Comparison of ENCODE assay signal across 14 cellular contexts in the genomic region with DNA sequence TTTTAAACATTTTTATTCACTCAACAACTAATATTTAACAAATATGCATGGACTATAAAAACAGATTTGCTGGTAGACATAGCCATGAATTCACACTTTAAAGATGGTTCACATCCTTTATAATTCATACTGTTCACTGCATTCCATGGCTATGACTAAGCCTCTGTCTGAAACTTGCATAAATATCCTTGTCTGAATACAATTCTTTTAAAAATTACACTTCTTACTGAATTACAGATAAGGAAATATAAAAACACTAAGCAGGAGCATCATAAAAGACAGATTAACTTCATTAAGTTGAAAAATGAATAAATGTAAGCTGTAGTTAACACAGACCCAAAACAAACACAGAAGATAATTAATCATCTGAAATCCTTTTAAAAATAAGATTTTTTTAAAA. TPM values are rescaled to one million over a fixed set of nuclear protein-coding genes. Genes with fewer than 3 reads are reported as not detected.
DNase-seq lines count a peak whose midpoint lies in the region; ATAC-seq, FAIRE-seq and TF ChIP-seq lines count a peak whose summit lies in the region.
"Had no signal": no experiment of that assay in that cellular context is flagged by ENCODE, and none has a peak within 500 bp of the region (broad histone marks: within the 10 kb centered on the region; RNA-seq: fewer than 3 reads in every experiment).

No MANE protein-coding gene starts in this region.

- CTCF ChIA-PET in PC-3 (lab: Charles Lee) = no interaction called here

- H3K79me2 ChIP-seq in PC-3 (ENCODE audit: low read length) = no peaks in the 10 kb centered on the region

- no peaks in the 10 kb centered on the region for H3K9me2 ChIP-seq in PC-3 (replicated peaks; ENCODE audit: low read length)

- H3K4me3 ChIP-seq in PC-3 (ENCODE audit: low read length) (no peak overlapping the region), mesenchymal stem cell (ENCODE audit: insufficient read depth in 1 of 2, low read depth in 1 of 2, low read length in 2 of 2) (no peak overlapping the region)

- H3K79me1 ChIP-seq in mesenchymal stem cell (replicated peaks; ENCODE audit: low read length, poor library complexity, severe bottlenecking) = peaks cover 12% of the 10 kb centered on the region

- no peaks in the 10 kb centered on the region for H3K9me3 ChIP-seq in PC-3 (ENCODE audit: low read length)
- H3K9me3 ChIP-seq in mesenchymal stem cell (ENCODE audit: control insufficient read depth, low read length) = no peaks in the 10 kb centered on the region

- POLR2A ChIA-PET in PC-3 (lab: Charles Lee; ENCODE audit: unreplicated experiment) = no interaction called here

- H3K23ac ChIP-seq in mesenchymal stem cell (ENCODE audit: low read length in 2 of 2) = no peak overlapping the region

- peak; percentile 55 for DNase-seq in COLO829 (ENCODE audit: low spot score)
- DNase-seq in PC-3 = peak; percentile 64
- peak; percentile 54 for DNase-seq in mesenchymal stem cell
- no peak for DNase-seq in NCI-H146 (lab: John Stamatoyannopoulos, UW)
- no peak for DNase-seq in NCI-H2171 treated with DMSO at 0.1 percent for 48 hours (lab: John Stamatoyannopoulos, UW)
- no peak for DNase-seq in sciatic nerve (ENCODE audit: low spot score)
- no peak for DNase-seq in SHP77 (lab: John Stamatoyannopoulos, UW)
- DNase-seq: activated CD8-positive, alpha-beta memory T cell treated with anti-CD3 and anti-CD28 coated beads, Interleukin-2, amount 10 ng/mL, durations not matched to agents 7 days and 5 days; activated naive CD8-positive, alpha-beta T cell treated with anti-CD3 and anti-CD28 coated beads, Interleukin-2, amount 10 ng/mL, durations not matched to agents 7 days and 5 days; CD4-positive, alpha-beta memory T cell; hypothalamus; midbrain; stimulated activated CD4-positive, alpha-beta T cell treated with anti-CD3 and anti-CD28 coated beads, Interleukin-4, amount 100 ng/mL, for 4 hours had no signal

- H2BK5ac ChIP-seq in mesenchymal stem cell (ENCODE audit: low read depth, low read length, poor library complexity, severe bottlenecking) = no peak overlapping the region

- H2BK12ac ChIP-seq in mesenchymal stem cell (ENCODE audit: low read length in 2 of 2) = no peak overlapping the region

- no peak overlapping the region for H4K91ac ChIP-seq in mesenchymal stem cell (ENCODE audit: low read length)

- no peak overlapping the region for H2BK120ac ChIP-seq in mesenchymal stem cell (ENCODE audit: low read depth, low read length)

- no peaks in the 10 kb centered on the region for H3K27me3 ChIP-seq in PC-3 (ENCODE audit: low read length)
- H3K27me3 ChIP-seq in mesenchymal stem cell (ENCODE audit: control insufficient read depth in 1 of 2, insufficient read depth in 1 of 2, low read length in 2 of 2) = no peaks in the 10 kb centered on the region

- no peak overlapping the region for H4K8ac ChIP-seq in mesenchymal stem cell (ENCODE audit: low read length)

- H2AFZ ChIP-seq in PC-3 (ENCODE audit: low read length) (no peak overlapping the region), mesenchymal stem cell (ENCODE audit: low read depth, low read length) (no peak overlapping the region)

- H4K20me1 ChIP-seq in PC-3 (ENCODE audit: low read length) = no peaks in the 10 kb centered on the region

- H3K9ac ChIP-seq in PC-3 (ENCODE audit: low read length) (no peak overlapping the region), mesenchymal stem cell (ENCODE audit: low read length) (no peak overlapping the region)

- BruUV-seq in PC-3 (replicated peaks; lab: Mats Ljungman, UMichigan) = no TSS peak

- TF ChIP-seq CTCF in PC-3 (conservative IDR thresholded peaks at IDR 0.05; ENCODE audit: low read depth, low read length) = no peak

- no peak overlapping the region for H3K27ac ChIP-seq in PC-3 (ENCODE audit: low read length)
- H3K27ac ChIP-seq in mesenchymal stem cell (ENCODE audit: low read length, poor library complexity, severe bottlenecking) = no peak overlapping the region

- H3K14ac ChIP-seq in mesenchymal stem cell (ENCODE audit: low read length in 2 of 2) = no peak overlapping the region

- H3K18ac ChIP-seq in mesenchymal stem cell (ENCODE audit: low read depth in 1 of 2, low read length in 2 of 2) = no peak overlapping the region

- H3F3A ChIP-seq in PC-3 (ENCODE audit: low read length, unreplicated experiment) = no peaks in the 10 kb centered on the region

- H2BK15ac ChIP-seq in mesenchymal stem cell (ENCODE audit: low read depth, poor library complexity, severe bottlenecking) = no peak overlapping the region

- H3K36me3 ChIP-seq in PC-3 (ENCODE audit: low read depth, low read length) (0 out of 2 replicates have a peak, but pooled peaks cover 4% of the 10 kb centered on the region), mesenchymal stem cell (ENCODE audit: control insufficient read depth in 1 of 2, insufficient read depth in 2 of 2, low read depth in 1 of 2, low read length in 2 of 2) (peaks cover 0 to 23% of the 10 kb centered on the region in 2 experiments)

- peak; percentile 92 for FAIRE-seq in endometrium (lab: Jason Lieb, UNC)

- intact Hi-C loops in PC-3 (cut with micrococcal nuclease) = no loop called here
- intact Hi-C loops in sciatic nerve (cut with DNase I) = no loop called here

- H3K4me2 ChIP-seq in PC-3 (ENCODE audit: low read length) (0 out of 2 replicates have a peak overlapping the region, but pooled peaks have one; percentile 5), mesenchymal stem cell (ENCODE audit: low read length, poor library complexity, severe bottlenecking) (no peak overlapping the region)

- H3K4me1 ChIP-seq in PC-3 (ENCODE audit: insufficient read depth, low read length) (peaks cover 19% of the 10 kb centered on the region), mesenchymal stem cell (ENCODE audit: control insufficient read depth, insufficient read depth, low read depth, low read length) (peaks cover 5% of the 10 kb centered on the region)

- H3K4ac ChIP-seq in mesenchymal stem cell (ENCODE audit: low read depth in 1 of 2, low read length in 2 of 2) = no peak overlapping the region

- H2AK5ac ChIP-seq in mesenchymal stem cell (ENCODE audit: low read length, severe bottlenecking) = no peak overlapping the region

- ATAC-seq in PC-3 = peak; percentile 90
- ATAC-seq in sciatic nerve = no peak
- ATAC-seq: activated CD8-positive, alpha-beta memory T cell treated with anti-CD3 and anti-CD28 coated beads, Interleukin-2, amount 10 ng/mL, durations not matched to agents 7 days and 5 days had no signal

RNA-seq across cellular contexts. Expression of gene GXYLT1, which starts 53.8 kb away (rescaled TPM):
- total RNA-seq in PC-3 (2014; rRNA removed) (5.1 and 10.9 TPM in 2 replicates), sciatic nerve (19.5 TPM)
- 12.0 TPM for polyA plus RNA-seq in mesenchymal stem cell (2013, experiment 1 of 2)
- 13.0 TPM for polyA plus RNA-seq in mesenchymal stem cell (2013, experiment 2 of 2)

Comparison
In these comparisons a context has a peak if more than half of its experiments do, and no peak if none do; other contexts are left out.
1. DNase-seq: peak in COLO829 (single experiment), PC-3 (single experiment) and mesenchymal stem cell (single experiment); none in NCI-H146 (single experiment), NCI-H2171 treated with DMSO at 0.1 percent for 48 hours (single experiment), sciatic nerve (single experiment) and SHP77 (0 of 2).